In the genomic region with DNA sequence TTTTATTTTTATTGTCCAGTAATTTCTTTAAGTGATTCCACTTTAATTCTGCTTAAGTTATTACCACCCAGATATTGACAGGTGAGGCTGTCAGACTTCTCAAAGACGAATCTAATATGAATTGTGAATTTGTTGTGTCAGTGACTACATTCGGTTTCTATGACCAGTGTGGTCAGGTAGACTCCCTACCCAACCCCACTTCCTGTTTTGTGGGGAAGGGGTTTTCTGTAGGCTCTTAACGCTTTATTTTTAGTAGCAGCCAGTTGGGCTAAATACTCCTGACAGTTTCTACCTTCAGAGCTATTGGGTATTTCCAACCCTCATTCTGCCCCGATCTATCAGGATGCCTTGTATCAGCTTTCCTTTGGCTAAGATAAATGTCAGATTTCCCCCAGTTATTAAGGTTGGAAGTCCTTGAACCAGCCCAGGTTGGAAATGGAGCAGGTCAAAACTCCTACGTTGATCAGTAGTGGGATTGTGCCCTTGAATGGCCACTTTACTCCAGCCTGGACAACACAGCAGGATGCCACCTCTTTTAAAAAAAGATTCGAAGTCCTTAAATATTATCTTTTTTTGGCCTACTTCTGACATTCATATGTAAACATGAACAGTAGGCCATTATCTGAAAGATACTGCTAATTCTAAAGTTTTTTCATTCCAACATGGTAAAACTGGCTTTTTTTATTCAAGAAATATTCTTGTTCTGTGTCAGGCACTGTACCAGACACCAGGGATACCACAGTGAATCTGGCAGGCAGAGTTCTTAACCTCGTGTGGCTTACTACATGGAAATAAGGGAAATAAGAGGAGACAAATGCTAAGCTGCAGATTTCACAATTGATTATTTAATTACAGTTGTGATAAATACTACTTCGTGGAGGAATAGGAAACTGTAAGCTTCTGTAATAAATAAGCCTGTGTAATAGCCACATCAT, we compare ENCODE assay signal across 10 cellular contexts.
DNase-seq lines count a peak whose midpoint lies in the region; ATAC-seq and TF ChIP-seq lines count a peak whose summit lies in the region.
"Had no signal": no experiment of that assay in that cellular context is flagged by ENCODE, and none has a peak within 500 bp of the region (broad histone marks: within the 10 kb centered on the region; RNA-seq: fewer than 3 reads in every experiment).

No MANE protein-coding gene starts in this region.

- POLR2A ChIA-PET in activated CD8-positive, alpha-beta T cell treated with anti-CD3 and anti-CD28 coated beads for 36 hours (lab: Charles Lee), result interaction anchor here (0.9 to 1.4 kb wide), 4 partner anchors 9 to 152 kb away, joined by 3 to 6 read pairs (median 4); partner anchors contain the start of gene KAT6B

- CTCF ChIA-PET in activated CD8-positive, alpha-beta T cell treated with anti-CD3 and anti-CD28 coated beads for 36 hours (lab: Charles Lee), result interaction anchor here (1.0 to 2.5 kb wide), 2 partner anchors 11 to 12 kb away, joined by 3 to 14 read pairs; no protein-coding TSS in a partner anchor

- WGBS in right lobe of liver (ENCODE audit: insufficient coverage, low coverage, low lambda C conversion rate, missing lambda C conversion rate), result 59% methylated on average over 8 of the region's 8 CpGs

- intact Hi-C loops in activated CD8-positive, alpha-beta T cell treated with anti-CD3 and anti-CD28 coated beads for 36 hours (cut with micrococcal nuclease), result loop anchor here (10.0 kb wide), 1 partner anchor 153 kb away; the partner anchor contains the start of gene KAT6B
- intact Hi-C loops in right lobe of liver (cut with DNase I), result no loop called here

- no peak for TF ChIP-seq POLR2A in right lobe of liver (IDR thresholded peaks at IDR 0.05)

- H3K9me3 Mint-ChIP-seq in activated CD8-positive, alpha-beta T cell treated with anti-CD3 and anti-CD28 coated beads for 36 hours, result no peaks in the 10 kb centered on the region

- peaks cover 34% of the 10 kb centered on the region for H3K36me3 Mint-ChIP-seq in activated CD8-positive, alpha-beta T cell treated with anti-CD3 and anti-CD28 coated beads for 36 hours (ENCODE audit: low read depth)

- peak overlapping the region; percentile 43 for H3K4me3 Mint-ChIP-seq in activated CD8-positive, alpha-beta T cell treated with anti-CD3 and anti-CD28 coated beads for 36 hours

- H3K27me3 Mint-ChIP-seq in activated CD8-positive, alpha-beta T cell treated with anti-CD3 and anti-CD28 coated beads for 36 hours, result no peaks in the 10 kb centered on the region

- DNase-seq in activated CD8-positive, alpha-beta T cell treated with anti-CD3 and anti-CD28 coated beads for 36 hours, result peak; percentile 81
- no peak for DNase-seq in activated effector memory CD4-positive, alpha-beta T cell treated with anti-CD3 and anti-CD28 coated beads, Interleukin-2, amount 50 U/mL, for 16 hours
- DNase-seq in ureter (ENCODE audit: low spot score), result no peak
- no peak for DNase-seq in effector CD8-positive, alpha-beta T cell (lab: John Stamatoyannopoulos, UW)
- DNase-seq in right lobe of liver, result no peak
- DNase-seq: Peyer's patch, transverse colon had no signal

- H3K4me1 Mint-ChIP-seq in activated CD8-positive, alpha-beta T cell treated with anti-CD3 and anti-CD28 coated beads for 36 hours (ENCODE audit: low read depth), result peaks cover 56% of the 10 kb centered on the region

- no peaks in the 10 kb centered on the region for H3K9me3 ChIP-seq in BLaER1 treated with 17β-estradiol and CSF1 and Interleukin-3, amounts not matched to agents 10 nM and 100 nM (replicated peaks in 1 of 11)
- no peaks in the 10 kb centered on the region for H3K9me3 ChIP-seq in right lobe of liver
- H3K9me3 ChIP-seq: Peyer's patch, transverse colon had no signal

- H4K20me1 ChIP-seq in BLaER1 treated with 17β-estradiol and CSF1 and Interleukin-3, amounts not matched to agents 10 nM and 100 nM, result no peaks in the 10 kb centered on the region

- H3K27me3 ChIP-seq in BLaER1 treated with 17β-estradiol and CSF1 and Interleukin-3, amounts not matched to agents 10 nM and 100 nM, result no peaks in the 10 kb centered on the region
- H3K27me3 ChIP-seq in right lobe of liver, result no peaks in the 10 kb centered on the region
- H3K27me3 ChIP-seq: Peyer's patch, transverse colon had no signal

- no peak overlapping the region for H3K27ac ChIP-seq in BLaER1 treated with 17β-estradiol and CSF1 and Interleukin-3, amounts not matched to agents 10 nM and 100 nM
- H3K27ac ChIP-seq in right lobe of liver, result no peak overlapping the region
- H3K27ac ChIP-seq: Peyer's patch, transverse colon had no signal

- H3K9ac ChIP-seq in BLaER1 treated with 17β-estradiol and CSF1 and Interleukin-3, amounts not matched to agents 10 nM and 100 nM, result no peak overlapping the region

- H3K4me2 ChIP-seq in BLaER1 treated with 17β-estradiol and CSF1 and Interleukin-3, amounts not matched to agents 10 nM and 100 nM, result peak overlapping the region in 8 of 11 experiments; percentile 35 to 62 (median 55); a peak in 17 of 22 replicates

- no peak overlapping the region for H3K4me3 ChIP-seq in BLaER1 treated with 17β-estradiol and CSF1 and Interleukin-3, amounts not matched to agents 10 nM and 100 nM
- no peak overlapping the region for H3K4me3 ChIP-seq in right lobe of liver
- H3K4me3 ChIP-seq: Peyer's patch, transverse colon had no signal

- H3K27ac Mint-ChIP-seq in activated CD8-positive, alpha-beta T cell treated with anti-CD3 and anti-CD28 coated beads for 36 hours, result peak overlapping the region; percentile 79

- H3K36me3 ChIP-seq in BLaER1 treated with 17β-estradiol and CSF1 and Interleukin-3, amounts not matched to agents 10 nM and 100 nM, result peaks cover 50 to 95% (median 84%) of the 10 kb centered on the region in 11 experiments
- H3K36me3 ChIP-seq in right lobe of liver, result no peaks in the 10 kb centered on the region

- no peak for TF ChIP-seq CTCF in activated CD8-positive, alpha-beta T cell treated with anti-CD3 and anti-CD28 coated beads for 36 hours (IDR thresholded peaks at IDR 0.05)
- no peak for TF ChIP-seq CTCF in right lobe of liver (IDR thresholded peaks at IDR 0.05)

- peaks cover 0 to 21% (median 15%) of the 10 kb centered on the region in 10 experiments; a peak in 16 of 20 replicates for H3K4me1 ChIP-seq in BLaER1 treated with 17β-estradiol and CSF1 and Interleukin-3, amounts not matched to agents 10 nM and 100 nM
- peaks cover 0 to 36% (median 10%) of the 10 kb centered on the region in 4 donors for H3K4me1 ChIP-seq in right lobe of liver

- ATAC-seq in GM19043 (IDR thresholded peaks at IDR 0.05; ENCODE audit: low read depth, unreplicated experiment) (peak; percentile 81), HG03064 (IDR thresholded peaks at IDR 0.05; ENCODE audit: low read depth, unreplicated experiment) (peak; percentile 76), right lobe of liver (no peak)
- peak; percentile 90 for ATAC-seq in activated CD8-positive, alpha-beta T cell treated with anti-CD3 and anti-CD28 coated beads for 36 hours

Comparison
In these comparisons a context has a peak if more than half of its experiments do, and no peak if none do; other contexts are left out.
1. ATAC-seq: peak in GM19043 (single experiment), HG03064 (single experiment) and activated CD8-positive, alpha-beta T cell treated with anti-CD3 and anti-CD28 coated beads for 36 hours (single experiment); none in right lobe of liver (0 of 4).